ENCODE assay signal across 8 cellular contexts in the genomic region with DNA sequence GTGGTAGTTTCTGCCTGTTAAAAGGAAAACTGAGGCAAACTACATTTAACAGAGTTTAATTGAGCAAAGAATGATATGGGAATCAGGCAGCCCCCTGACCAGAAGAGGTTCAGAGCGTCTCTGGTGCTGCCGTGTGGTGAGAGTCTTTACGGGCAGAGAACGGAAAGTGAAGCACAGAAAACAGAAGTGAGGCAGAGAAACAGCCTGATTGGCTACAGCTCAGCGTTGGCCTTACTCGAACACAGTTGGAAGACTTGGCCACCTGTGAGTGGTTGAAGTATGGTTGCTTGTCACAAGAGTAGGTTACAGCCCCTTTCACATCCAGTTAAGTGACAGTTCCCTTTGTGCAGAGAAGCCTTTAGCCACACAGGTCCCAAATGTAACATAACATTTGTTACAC. TPM values are rescaled to one million over a fixed set of nuclear protein-coding genes. Genes with fewer than 3 reads are reported as not detected.
DNase-seq lines count a peak whose midpoint lies in the region; ATAC-seq lines count a peak whose summit lies in the region.

No MANE protein-coding gene starts in this region.

- ATAC-seq in GM18868 (IDR thresholded peaks at IDR 0.05; ENCODE audit: unreplicated experiment) (peak; percentile 100), HG02678 (IDR thresholded peaks at IDR 0.05; ENCODE audit: unreplicated experiment) (peak; percentile 99)

- DNase-seq in NOMO-1 treated with DMSO at 0.1 percent for 48 hours (lab: John Stamatoyannopoulos, UW; ENCODE audit: unreplicated experiment) = peak; percentile 97
- DNase-seq in central memory CD4-positive, alpha-beta T cell = peak; percentile 28
- DNase-seq in pons (ENCODE audit: low spot score) = peak; percentile 42
- no peak for DNase-seq in AG08396 (ENCODE audit: low spot score)
- DNase-seq in mucosa of gallbladder (ENCODE audit: low spot score) = no peak
- no peak for DNase-seq in epidermal melanocyte (ENCODE audit: insufficient read length, low spot score)

RNA-seq across cellular contexts. Expression of gene FBP1, which starts 16.9 kb away (rescaled TPM):
- 50.5 TPM for total RNA-seq in mucosa of gallbladder

Comparison
In these comparisons a context has a peak if more than half of its experiments do, and no peak if none do; other contexts are left out.
1. DNase-seq: peak in NOMO-1 treated with DMSO at 0.1 percent for 48 hours (single experiment), central memory CD4-positive, alpha-beta T cell (single experiment) and pons (single experiment); none in AG08396 (single experiment), mucosa of gallbladder (single experiment) and epidermal melanocyte (single experiment).